13 cellular contexts compared by ENCODE assay signal in genomic region chr1:90558754-90559378, GRCh38.
DNase-seq lines count a peak whose midpoint lies in the region; ATAC-seq and TF ChIP-seq lines count a peak whose summit lies in the region.
"Had no signal": no experiment of that assay in that cellular context is flagged by ENCODE, and none has a peak within 500 bp of the region (broad histone marks: within the 10 kb centered on the region; RNA-seq: fewer than 3 reads in every experiment).

No MANE protein-coding gene starts in this region.

- H3K4me2 ChIP-seq in PC-9, result peak overlapping the region; percentile 50
- no peak overlapping the region for H3K4me2 ChIP-seq in neural progenitor cell

- BruUV-seq in PC-9 (replicated peaks; lab: Mats Ljungman, UMichigan), result no TSS peak

- no peaks in the 10 kb centered on the region for H3K9me2 ChIP-seq in PC-9 (ENCODE audit: insufficient read depth)

- no peaks in the 10 kb centered on the region for H4K20me1 ChIP-seq in PC-9 (ENCODE audit: insufficient read depth)
- no peaks in the 10 kb centered on the region for H4K20me1 ChIP-seq in neural progenitor cell (ENCODE audit: low read depth)

- peaks cover 9% of the 10 kb centered on the region for H3K9me3 Mint-ChIP-seq in neural progenitor cell
- H3K9me3 Mint-ChIP-seq in activated T-cell treated with anti-CD3 and anti-CD28 coated beads, Interleukin-2, amount 50 U/mL, for 72 hours, result no peaks in the 10 kb centered on the region
- H3K9me3 Mint-ChIP-seq in stimulated activated memory B cell treated with anti-CD40 and anti-IgM and Interleukin-4, amounts not matched to agents 10 μg/mL and 1 μg/mL and 100 μg/mL, for 72 hours, result no peaks in the 10 kb centered on the region
- H3K9me3 Mint-ChIP-seq: CD4-positive, alpha-beta T cell had no signal

- CTCF ChIA-PET in HEK293 (lab: Yijun Ruan, JAX), result interaction anchor here (2.5 kb wide), 1 partner anchor 20 kb away, joined by 6 read pairs; no protein-coding TSS in a partner anchor
- CTCF ChIA-PET in PC-9 (lab: Charles Lee), result no interaction called here

- POLR2A ChIA-PET in HEK293 (lab: Yijun Ruan, JAX), result interaction anchor here (0.7 kb wide), 1 partner anchor 456 kb away, joined by 3 read pairs; no protein-coding TSS in a partner anchor
- POLR2A ChIA-PET in PC-9 (lab: Charles Lee; ENCODE audit: unreplicated experiment), result no interaction called here

- H3F3A ChIP-seq in PC-9 (ENCODE audit: insufficient read depth, low read depth), result peaks cover 25% of the 10 kb centered on the region
- no peaks in the 10 kb centered on the region for H3F3A ChIP-seq in neural progenitor cell (ENCODE audit: low read depth)

- H3K9me3 ChIP-seq in HEK293 (ENCODE audit: control insufficient read depth, insufficient read depth, low read depth, low read length) (no peaks in the 10 kb centered on the region), PC-9 (ENCODE audit: insufficient read depth, low read depth) (0 out of 2 replicates have a peak, but pooled peaks cover 3% of the 10 kb centered on the region), neural progenitor cell (ENCODE audit: low read depth) (no peaks in the 10 kb centered on the region)

- no peak overlapping the region for H3K9ac ChIP-seq in neural progenitor cell

- H2AFZ ChIP-seq in PC-9 (0 out of 2 replicates have a peak overlapping the region, but pooled peaks have one; percentile 22), neural progenitor cell (replicated peaks) (peak overlapping the region; percentile 34)

- intact Hi-C loops in PC-9 (cut with micrococcal nuclease; ENCODE audit: unreplicated experiment), result no loop called here

- H3K27ac Mint-ChIP-seq in neural progenitor cell, result no peak overlapping the region
- no peak overlapping the region for H3K27ac Mint-ChIP-seq in activated T-cell treated with anti-CD3 and anti-CD28 coated beads, Interleukin-2, amount 50 U/mL, for 72 hours
- H3K27ac Mint-ChIP-seq in stimulated activated memory B cell treated with anti-CD40 and anti-IgM and Interleukin-4, amounts not matched to agents 10 μg/mL and 1 μg/mL and 100 μg/mL, for 72 hours, result no peak overlapping the region
- H3K27ac Mint-ChIP-seq: B cell; CD4-positive, alpha-beta T cell had no signal

- no peak overlapping the region for H3K4me3 Mint-ChIP-seq in neural progenitor cell
- H3K4me3 Mint-ChIP-seq in activated T-cell treated with anti-CD3 and anti-CD28 coated beads, Interleukin-2, amount 50 U/mL, for 72 hours, result no peak overlapping the region
- no peak overlapping the region for H3K4me3 Mint-ChIP-seq in stimulated activated memory B cell treated with anti-CD40 and anti-IgM and Interleukin-4, amounts not matched to agents 10 μg/mL and 1 μg/mL and 100 μg/mL, for 72 hours
- H3K4me3 Mint-ChIP-seq: B cell; CD4-positive, alpha-beta T cell had no signal

- H3K27me3 ChIP-seq in PC-9 (ENCODE audit: insufficient read depth, low read depth), result no peaks in the 10 kb centered on the region
- peaks cover 8% of the 10 kb centered on the region for H3K27me3 ChIP-seq in neural progenitor cell

- H3K27ac ChIP-seq in HEK293 (ENCODE audit: extremely low read depth, low read depth, low read length), result no peak overlapping the region
- H3K27ac ChIP-seq in PC-9, result peak overlapping the region; percentile 83
- no peak overlapping the region for H3K27ac ChIP-seq in neural progenitor cell

- no peak for TF ChIP-seq CTCF in GM10266 (IDR thresholded peaks at IDR 0.05; ENCODE audit: control insufficient read depth, insufficient read depth, low read depth, missing control alignments)
- no peak for TF ChIP-seq CTCF in HEK293 (tag by site-specific recombination; IDR thresholded peaks at IDR 0.05)
- TF ChIP-seq CTCF in PC-9 (conservative IDR thresholded peaks at IDR 0.05), result no peak
- TF ChIP-seq CTCF in neural progenitor cell (IDR thresholded peaks at IDR 0.05), result no peak

- DNase-seq in GM10266 (ENCODE audit: extremely low spot score) (peak; percentile 6), PC-9 (peak in 1 of 2 experiments; percentile 51), neural progenitor cell (ENCODE audit: low spot score) (no peak)
- no peak for DNase-seq in activated CD4-positive, alpha-beta T cell treated with anti-CD3 and anti-CD28 coated beads, Interleukin-2, amount 50 U/mL, for 4 hours
- DNase-seq in activated T-cell treated with anti-CD3 and anti-CD28 coated beads, Interleukin-2, amount 50 U/mL, for 72 hours, result no peak
- DNase-seq: C1 segment of cervical spinal cord; Calu3; CD4-positive, alpha-beta T cell had no signal

- peaks cover 7% of the 10 kb centered on the region for H3K27me3 Mint-ChIP-seq in neural progenitor cell (ENCODE audit: insufficient read depth, low read depth)
- peaks cover 19% of the 10 kb centered on the region for H3K27me3 Mint-ChIP-seq in activated T-cell treated with anti-CD3 and anti-CD28 coated beads, Interleukin-2, amount 50 U/mL, for 72 hours (ENCODE audit: low read depth)
- no peaks in the 10 kb centered on the region for H3K27me3 Mint-ChIP-seq in stimulated activated memory B cell treated with anti-CD40 and anti-IgM and Interleukin-4, amounts not matched to agents 10 μg/mL and 1 μg/mL and 100 μg/mL, for 72 hours

- no peaks in the 10 kb centered on the region for H3K36me3 ChIP-seq in HEK293 (ENCODE audit: control insufficient read depth in 2 of 2, insufficient read depth in 1 of 2, low read length in 2 of 2)
- no peaks in the 10 kb centered on the region for H3K36me3 ChIP-seq in PC-9 (ENCODE audit: low read depth)
- no peaks in the 10 kb centered on the region for H3K36me3 ChIP-seq in neural progenitor cell

- H3K4me3 ChIP-seq in HEK293 (ENCODE audit: low read depth, low read length) (no peak overlapping the region), PC-9 (no peak overlapping the region), neural progenitor cell (no peak overlapping the region)

- ATAC-seq in activated T-cell treated with anti-CD3 and anti-CD28 coated beads, Interleukin-2, amount 50 U/mL, for 72 hours (replicated peaks in 1 of 2), result no peak
- ATAC-seq in stimulated activated memory B cell treated with anti-CD40 and anti-IgM and Interleukin-4, amounts not matched to agents 10 μg/mL and 1 μg/mL and 100 μg/mL, for 72 hours, result no peak
- ATAC-seq: HCT116, HepG2 had no signal

- H3K79me2 ChIP-seq in PC-9 (ENCODE audit: low read depth) (no peaks in the 10 kb centered on the region), neural progenitor cell (ENCODE audit: low read depth) (no peaks in the 10 kb centered on the region)

- H3K4me1 Mint-ChIP-seq in neural progenitor cell, result peaks cover 40% of the 10 kb centered on the region
- peaks cover 16% of the 10 kb centered on the region for H3K4me1 Mint-ChIP-seq in activated T-cell treated with anti-CD3 and anti-CD28 coated beads, Interleukin-2, amount 50 U/mL, for 72 hours (ENCODE audit: low read depth)
- no peaks in the 10 kb centered on the region for H3K4me1 Mint-ChIP-seq in stimulated activated memory B cell treated with anti-CD40 and anti-IgM and Interleukin-4, amounts not matched to agents 10 μg/mL and 1 μg/mL and 100 μg/mL, for 72 hours
- H3K4me1 Mint-ChIP-seq: B cell had no signal

- peaks cover 8% of the 10 kb centered on the region for H3K4me1 ChIP-seq in HEK293 (ENCODE audit: control insufficient read depth, insufficient read depth, low read length)
- peaks cover 24% of the 10 kb centered on the region for H3K4me1 ChIP-seq in PC-9 (replicated peaks; ENCODE audit: insufficient read depth)
- H3K4me1 ChIP-seq in neural progenitor cell, result peaks cover 9% of the 10 kb centered on the region

- H3K36me3 Mint-ChIP-seq in neural progenitor cell, result no peaks in the 10 kb centered on the region
- no peaks in the 10 kb centered on the region for H3K36me3 Mint-ChIP-seq in activated T-cell treated with anti-CD3 and anti-CD28 coated beads, Interleukin-2, amount 50 U/mL, for 72 hours (ENCODE audit: insufficient read depth in 2 of 2)
- H3K36me3 Mint-ChIP-seq in stimulated activated memory B cell treated with anti-CD40 and anti-IgM and Interleukin-4, amounts not matched to agents 10 μg/mL and 1 μg/mL and 100 μg/mL, for 72 hours, result no peaks in the 10 kb centered on the region

TF ChIP-seq in HEK293, 187 proteins besides CTCF, POLR2A, EP300 and RAD21 (continues in another document):
- TF ChIP-seq HOXC10 (CRISPR knock-in tag; IDR thresholded peaks at IDR 0.05) (no peak), ZNF629 (tag by site-specific recombination; IDR thresholded peaks at IDR 0.05) (peak; percentile 40; the same call in 1 of the 2 replicates), MZF1 (tag by site-specific recombination; IDR thresholded peaks at IDR 0.05; ENCODE audit: borderline replicate concordance) (0 out of 2 replicates have a peak, but pooled peaks have one; percentile 27), ZNF366 (tag by site-specific recombination; conservative IDR thresholded peaks at IDR 0.05) (0 out of 2 replicates have a peak, but pooled peaks have one; percentile 11), FEZF1 (tag by site-specific recombination; IDR thresholded peaks at IDR 0.05) (peak; percentile 57), SP2 (tag by site-specific recombination; IDR thresholded peaks at IDR 0.05) (no peak), ZNF560 (tag by site-specific recombination; IDR thresholded peaks at IDR 0.05; ENCODE audit: borderline replicate concordance) (no peak), ZNF433 (tag by site-specific recombination; IDR thresholded peaks at IDR 0.05; ENCODE audit: low read depth) (no peak)
- TF ChIP-seq, protein P1, sequence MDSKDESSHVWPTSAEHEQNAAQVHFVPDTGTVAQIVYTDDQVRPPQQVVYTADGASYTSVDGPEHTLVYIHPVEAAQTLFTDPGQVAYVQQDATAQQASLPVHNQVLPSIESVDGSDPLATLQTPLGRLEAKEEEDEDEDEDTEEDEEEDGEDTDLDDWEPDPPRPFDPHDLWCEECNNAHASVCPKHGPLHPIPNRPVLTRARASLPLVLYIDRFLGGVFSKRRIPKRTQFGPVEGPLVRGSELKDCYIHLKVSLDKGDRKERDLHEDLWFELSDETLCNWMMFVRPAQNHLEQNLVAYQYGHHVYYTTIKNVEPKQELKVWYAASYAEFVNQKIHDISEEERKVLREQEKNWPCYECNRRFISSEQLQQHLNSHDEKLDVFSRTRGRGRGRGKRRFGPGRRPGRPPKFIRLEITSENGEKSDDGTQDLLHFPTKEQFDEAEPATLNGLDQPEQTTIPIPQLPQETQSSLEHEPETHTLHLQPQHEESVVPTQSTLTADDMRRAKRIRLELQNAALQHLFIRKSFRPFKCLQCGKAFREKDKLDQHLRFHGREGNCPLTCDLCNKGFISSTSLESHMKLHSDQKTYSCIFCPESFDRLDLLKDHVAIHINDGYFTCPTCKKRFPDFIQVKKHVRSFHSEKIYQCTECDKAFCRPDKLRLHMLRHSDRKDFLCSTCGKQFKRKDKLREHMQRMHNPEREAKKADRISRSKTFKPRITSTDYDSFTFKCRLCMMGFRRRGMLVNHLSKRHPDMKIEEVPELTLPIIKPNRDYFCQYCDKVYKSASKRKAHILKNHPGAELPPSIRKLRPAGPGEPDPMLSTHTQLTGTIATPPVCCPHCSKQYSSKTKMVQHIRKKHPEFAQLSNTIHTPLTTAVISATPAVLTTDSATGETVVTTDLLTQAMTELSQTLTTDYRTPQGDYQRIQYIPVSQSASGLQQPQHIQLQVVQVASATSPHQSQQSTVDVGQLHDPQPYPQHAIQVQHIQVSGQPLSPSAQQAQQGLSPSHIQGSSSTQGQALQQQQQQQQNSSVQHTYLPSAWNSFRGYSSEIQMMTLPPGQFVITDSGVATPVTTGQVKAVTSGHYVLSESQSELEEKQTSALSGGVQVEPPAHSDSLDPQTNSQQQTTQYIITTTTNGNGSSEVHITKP (tag by site-specific recombination; IDR thresholded peaks at IDR 0.05), result no peak
